In genomic region chr3:104987859-104988258, GRCh38 we compare ENCODE assay signal across 25 cellular contexts.
DNase-seq lines count a peak whose midpoint lies in the region; ATAC-seq and TF ChIP-seq lines count a peak whose summit lies in the region.
"Had no signal": no experiment of that assay in that cellular context is flagged by ENCODE, and none has a peak within 500 bp of the region (broad histone marks: within the 10 kb centered on the region; RNA-seq: fewer than 3 reads in every experiment).

No MANE protein-coding gene starts in this region.

- no peaks in the 10 kb centered on the region for H3K27me3 ChIP-seq in H9 (ENCODE audit: insufficient read depth, low read length)
- H3K27me3 ChIP-seq: heart right ventricle had no signal

- no peaks in the 10 kb centered on the region for H3K23me2 ChIP-seq in H9 (ENCODE audit: insufficient read length, low read depth, low read length, poor library complexity, severe bottlenecking)

- no peak overlapping the region for H3K27ac Mint-ChIP-seq in H9
- H3K27ac Mint-ChIP-seq: activated CD8-positive, alpha-beta memory T cell treated with anti-CD3 and anti-CD28 coated beads, Interleukin-2, amount 10 ng/mL, durations not matched to agents 7 days and 5 days; activated naive CD4-positive, alpha-beta T cell treated with anti-CD3 and anti-CD28 coated beads, Interleukin-2, amount 50 U/mL, for 72 hours; CD4-positive, alpha-beta T cell; natural killer cell treated with Interleukin-12 subunit alpha and Interleukin-12 subunit beta and Interleukin-15 and Interleukin-18, amount 100 ng/mL, for 72 hours; stimulated activated memory B cell treated with anti-CD40 and anti-IgM and Interleukin-4, amounts not matched to agents 10 μg/mL and 1 μg/mL and 100 μg/mL, for 72 hours had no signal

- H3K4me1 ChIP-seq in H9 (ENCODE audit: insufficient read depth, low read length) = no peaks in the 10 kb centered on the region
- H3K4me1 ChIP-seq: heart right ventricle, left ventricle myocardium inferior had no signal

- H3K79me1 ChIP-seq in H9 (ENCODE audit: insufficient read depth, low read depth, low read length, poor library complexity, severe bottlenecking) = no peaks in the 10 kb centered on the region

- no peak overlapping the region for H3K23ac ChIP-seq in H9 (ENCODE audit: insufficient read length, low read depth, low read length)

- H4K5ac ChIP-seq in H9 (ENCODE audit: insufficient read length, low read depth, low read length) = no peak overlapping the region

- no peak overlapping the region for H3T11ph ChIP-seq in H9 (ENCODE audit: low read length)

- no peaks in the 10 kb centered on the region; a peak in 2 of 5 replicates for H3K9me3 Mint-ChIP-seq in H9
- H3K9me3 Mint-ChIP-seq: activated naive CD4-positive, alpha-beta T cell treated with anti-CD3 and anti-CD28 coated beads, Interleukin-2, amount 50 U/mL, for 72 hours; CD4-positive, alpha-beta T cell; stimulated activated memory B cell treated with anti-CD40 and anti-IgM and Interleukin-4, amounts not matched to agents 10 μg/mL and 1 μg/mL and 100 μg/mL, for 72 hours had no signal

- no peaks in the 10 kb centered on the region for H3K79me2 ChIP-seq in H9 (ENCODE audit: insufficient read depth, low read length)

- no peak overlapping the region for H3K14ac ChIP-seq in H9 (ENCODE audit: insufficient read depth, low read length)

- no peak for DNase-seq in H9
- peak; percentile 44 for DNase-seq in SK-MEL-5 (ENCODE audit: low read depth, low spot score)
- DNase-seq in fibroblast of villous mesenchyme (ENCODE audit: low read depth) = no peak
- DNase-seq: activated CD4-positive, alpha-beta T cell treated with anti-CD3 and anti-CD28 coated beads for 4 hours; activated CD8-positive, alpha-beta memory T cell treated with anti-CD3 and anti-CD28 coated beads, Interleukin-2, amount 10 ng/mL, durations not matched to agents 7 days and 5 days; CD4-positive, alpha-beta T cell; DMS79; heart right ventricle; KG1; left ventricle myocardium inferior; midbrain; NCI-H1092 treated with DMSO at 0.1 percent for 48 hours; NCI-H2081; NCI-H510A treated with DMSO at 0.1 percent for 48 hours; posterior cingulate gyrus; stimulated activated CD4-positive, alpha-beta T cell treated with anti-CD3 and anti-CD28 coated beads, Interleukin-1b, Interleukin-23, amount 100 ng/mL, for 48 hours had no signal

- no peak overlapping the region for H2BK20ac ChIP-seq in H9 (ENCODE audit: low read depth, low read length, poor library complexity, severe bottlenecking)

- no CpG with 5 or more reads among the region's 2 CpGs for WGBS in H9 (ENCODE audit: extremely low coverage, insufficient read length, low lambda C conversion rate)

- H3K9me3 ChIP-seq in H9 (ENCODE audit: control insufficient read depth, low read depth, low read length) = no peaks in the 10 kb centered on the region
- H3K9me3 ChIP-seq: heart right ventricle, left ventricle myocardium inferior had no signal

- H3K4ac ChIP-seq in H9 (ENCODE audit: low read depth, low read length) = no peak overlapping the region

- H3K9ac ChIP-seq in H9 (ENCODE audit: extremely low read depth, insufficient read length, low read length) = no peak overlapping the region

- no peak overlapping the region for H2BK120ac ChIP-seq in H9 (ENCODE audit: low read depth, low read length, poor library complexity, severe bottlenecking)

- no peak overlapping the region for H3K27ac ChIP-seq in C4-2B
- no peak overlapping the region for H3K27ac ChIP-seq in H9 (ENCODE audit: insufficient read length, low read depth, low read length)
- H3K27ac ChIP-seq: heart right ventricle, left ventricle myocardium inferior, RWPE1 had no signal

- no peaks in the 10 kb centered on the region; a peak in 1 of 7 replicates for H3K36me3 Mint-ChIP-seq in H9 (ENCODE audit: insufficient read depth in 1 of 3, low read depth in 3 of 3)
- H3K36me3 Mint-ChIP-seq: activated CD8-positive, alpha-beta memory T cell treated with anti-CD3 and anti-CD28 coated beads, Interleukin-2, amount 10 ng/mL, durations not matched to agents 7 days and 5 days; activated naive CD4-positive, alpha-beta T cell treated with anti-CD3 and anti-CD28 coated beads, Interleukin-2, amount 50 U/mL, for 72 hours; natural killer cell treated with Interleukin-12 subunit alpha and Interleukin-12 subunit beta and Interleukin-15 and Interleukin-18, amount 100 ng/mL, for 72 hours; stimulated activated memory B cell treated with anti-CD40 and anti-IgM and Interleukin-4, amounts not matched to agents 10 μg/mL and 1 μg/mL and 100 μg/mL, for 72 hours had no signal

- H2AFZ ChIP-seq in H9 (ENCODE audit: low read length) = no peak overlapping the region

- H4K91ac ChIP-seq in H9 (ENCODE audit: insufficient read length, low read depth, low read length) = no peak overlapping the region

- in situ Hi-C loops in SK-MEL-5 (cut with HindIII; ENCODE audit: low pct_unique_long_range_greater_than_20kb, low sequenced_read_pairs) = no loop called here

- H4K20me1 ChIP-seq in H9 (ENCODE audit: control insufficient read depth, insufficient read depth, insufficient read length) = no peaks in the 10 kb centered on the region

- H2BK5ac ChIP-seq in H9 (ENCODE audit: insufficient read length, low read length) = no peak overlapping the region

- no peak overlapping the region for H4K8ac ChIP-seq in H9 (replicated peaks; ENCODE audit: insufficient read length, low read depth, low read length)

- H3K18ac ChIP-seq in H9 (ENCODE audit: insufficient read length, low read depth, low read length) = no peak overlapping the region

- no peak overlapping the region for H3K56ac ChIP-seq in H9 (ENCODE audit: insufficient read length, low read depth, low read length)

- H3K4me3 ChIP-seq in fibroblast of villous mesenchyme (ENCODE audit: low read depth, low read length) = no peak overlapping the region
- H3K4me3 ChIP-seq: heart right ventricle, left ventricle myocardium inferior had no signal

- ATAC-seq in GM21529 (IDR thresholded peaks at IDR 0.05; ENCODE audit: unreplicated experiment) (no peak), GM18502 (IDR thresholded peaks at IDR 0.05; ENCODE audit: poor library complexity, unreplicated experiment) (no peak), HG03442 (IDR thresholded peaks at IDR 0.05; ENCODE audit: unreplicated experiment) (no peak), GM18870 (IDR thresholded peaks at IDR 0.05; ENCODE audit: unreplicated experiment) (no peak)
- ATAC-seq: activated CD8-positive, alpha-beta memory T cell treated with anti-CD3 and anti-CD28 coated beads, Interleukin-2, amount 10 ng/mL, durations not matched to agents 7 days and 5 days; activated naive CD4-positive, alpha-beta T cell treated with anti-CD3 and anti-CD28 coated beads, Interleukin-2, amount 50 U/mL, for 72 hours; heart right ventricle; natural killer cell treated with Interleukin-12 subunit alpha and Interleukin-12 subunit beta and Interleukin-15 and Interleukin-18, amount 100 ng/mL, for 72 hours; stimulated activated memory B cell treated with anti-CD40 and anti-IgM and Interleukin-4, amounts not matched to agents 10 μg/mL and 1 μg/mL and 100 μg/mL, for 72 hours had no signal

- no peak overlapping the region for H3K4me3 Mint-ChIP-seq in H9
- H3K4me3 Mint-ChIP-seq: activated CD8-positive, alpha-beta memory T cell treated with anti-CD3 and anti-CD28 coated beads, Interleukin-2, amount 10 ng/mL, durations not matched to agents 7 days and 5 days; CD4-positive, alpha-beta T cell; natural killer cell treated with Interleukin-12 subunit alpha and Interleukin-12 subunit beta and Interleukin-15 and Interleukin-18, amount 100 ng/mL, for 72 hours; stimulated activated memory B cell treated with anti-CD40 and anti-IgM and Interleukin-4, amounts not matched to agents 10 μg/mL and 1 μg/mL and 100 μg/mL, for 72 hours had no signal

- no peak overlapping the region for H2BK15ac ChIP-seq in H9 (ENCODE audit: low read depth, low read length)

- no peaks in the 10 kb centered on the region for H3K27me3 Mint-ChIP-seq in H9 (ENCODE audit: low read depth)
- H3K27me3 Mint-ChIP-seq: activated CD8-positive, alpha-beta memory T cell treated with anti-CD3 and anti-CD28 coated beads, Interleukin-2, amount 10 ng/mL, durations not matched to agents 7 days and 5 days; CD4-positive, alpha-beta T cell; natural killer cell treated with Interleukin-12 subunit alpha and Interleukin-12 subunit beta and Interleukin-15 and Interleukin-18, amount 100 ng/mL, for 72 hours; stimulated activated memory B cell treated with anti-CD40 and anti-IgM and Interleukin-4, amounts not matched to agents 10 μg/mL and 1 μg/mL and 100 μg/mL, for 72 hours had no signal

- no peak overlapping the region for H2AK5ac ChIP-seq in H9 (ENCODE audit: insufficient read length, low read length)

- peaks cover 6% of the 10 kb centered on the region in 2 experiments for H3K4me1 Mint-ChIP-seq in H9
- H3K4me1 Mint-ChIP-seq: activated CD8-positive, alpha-beta memory T cell treated with anti-CD3 and anti-CD28 coated beads, Interleukin-2, amount 10 ng/mL, durations not matched to agents 7 days and 5 days; stimulated activated memory B cell treated with anti-CD40 and anti-IgM and Interleukin-4, amounts not matched to agents 10 μg/mL and 1 μg/mL and 100 μg/mL, for 72 hours had no signal

- no peak overlapping the region for H2BK12ac ChIP-seq in H9 (ENCODE audit: insufficient read length, low read depth, low read length)

- TF ChIP-seq CTCF in C4-2B (conservative IDR thresholded peaks at IDR 0.05) (peak; percentile 38), H9 (conservative IDR thresholded peaks at IDR 0.05) (peak; percentile 58), fibroblast of villous mesenchyme (IDR thresholded peaks at IDR 0.05; ENCODE audit: insufficient read depth, low read depth, low read length) (peak; percentile 21)

- no peak overlapping the region for H3K4me2 ChIP-seq in H9 (ENCODE audit: insufficient read depth, insufficient read length, low read length)
